19 cellular contexts compared by ENCODE assay signal in genomic region chr12:107544947-107545346, GRCh38.
DNase-seq lines count a peak whose midpoint lies in the region; FAIRE-seq and TF ChIP-seq lines count a peak whose summit lies in the region.
"Had no signal": no experiment of that assay in that cellular context is flagged by ENCODE, and none has a peak within 500 bp of the region (broad histone marks: within the 10 kb centered on the region; RNA-seq: fewer than 3 reads in every experiment).

No MANE protein-coding gene starts in this region.

- H3K4me3 ChIP-seq in AG10803 (ENCODE audit: low read length): no peak overlapping the region
- H3K4me3 ChIP-seq in MG63: no peak overlapping the region
- peak overlapping the region in 1 of 4 experiments; percentile 18 for H3K4me3 ChIP-seq in fibroblast of lung (replicated peaks in 1 of 4; ENCODE audit: control extremely low read depth in 1 of 4, insufficient read depth in 1 of 4, low read depth in 3 of 4, low read length in 4 of 4)
- H3K4me3 ChIP-seq in breast epithelium: no peak overlapping the region
- H3K4me3 ChIP-seq: A549 had no signal

- DNase-seq in AG10803 (ENCODE audit: low read depth) (peak; percentile 73), MG63 (peak; percentile 43), fibroblast of lung (ENCODE audit: low read depth in 2 of 2) (peak; percentile 11 to 14), midbrain (lab: John Stamatoyannopoulos, UW) (peak; percentile 6), breast epithelium (ENCODE audit: low spot score in 2 of 2) (no peak), C1 segment of cervical spinal cord (lab: John Stamatoyannopoulos, UW) (no peak), putamen (ENCODE audit: low spot score) (no peak), H54 (ENCODE audit: insufficient read length, low spot score) (no peak)
- DNase-seq: AML-193; Caco-2; CD4-positive, CD25-positive, alpha-beta regulatory T cell; EL; NCI-H187 treated with DMSO at 0.1 percent for 48 hours; NCI-H526 treated with DMSO at 0.1 percent for 48 hours; NK-92 treated with Interleukin-12 subunit alpha and Interleukin-12 subunit beta, amount 100 ng/mL, for 24 hours; SIG-M5 had no signal

- no peaks in the 10 kb centered on the region for H3K4me1 ChIP-seq in fibroblast of lung (ENCODE audit: control insufficient read depth, extremely low read depth, insufficient read depth, low read length)
- H3K4me1 ChIP-seq in breast epithelium: no peaks in the 10 kb centered on the region
- H3K4me1 ChIP-seq: A549, Caco-2 had no signal

- H3K36me3 ChIP-seq in MG63 (no peaks in the 10 kb centered on the region), fibroblast of lung (ENCODE audit: control insufficient read depth, insufficient read depth, low read length) (no peaks in the 10 kb centered on the region), breast epithelium (no peaks in the 10 kb centered on the region)

- no peak for FAIRE-seq in H54 (lab: Jason Lieb, UNC)
- FAIRE-seq: A549, HTR-8/SVneo had no signal

- H3K27ac ChIP-seq in fibroblast of lung (ENCODE audit: insufficient read depth, low read length): no peak overlapping the region
- peak overlapping the region in 1 of 2 donors; percentile 43 for H3K27ac ChIP-seq in breast epithelium
- H3K27ac ChIP-seq: A549, HL-60 had no signal

- no peak overlapping the region for H2AFZ ChIP-seq in fibroblast of lung (ENCODE audit: low read length)

- no peaks in the 10 kb centered on the region for H3K79me2 ChIP-seq in fibroblast of lung (ENCODE audit: control insufficient read depth, insufficient read depth, low read length)

- H3K9me3 ChIP-seq in MG63: no peaks in the 10 kb centered on the region
- H3K9me3 ChIP-seq in fibroblast of lung (ENCODE audit: control insufficient read depth, insufficient read depth, low read depth, low read length): no peaks in the 10 kb centered on the region
- H3K9me3 ChIP-seq in breast epithelium: no peaks in the 10 kb centered on the region
- H3K9me3 ChIP-seq: Caco-2 had no signal

- peak overlapping the region; percentile 5 for H3K4me2 ChIP-seq in fibroblast of lung (ENCODE audit: extremely low read depth, insufficient read depth, low read length)
- H3K4me2 ChIP-seq: A549 had no signal

- intact Hi-C loops in breast epithelium (cut with DNase I; ENCODE audit: low total_unique reads): no loop called here

- H3K9ac ChIP-seq in fibroblast of lung (ENCODE audit: insufficient read depth, low read length): no peak overlapping the region

- no peaks in the 10 kb centered on the region for H4K20me1 ChIP-seq in fibroblast of lung (ENCODE audit: control insufficient read depth, extremely low read depth, insufficient read depth, low read length)

- TF ChIP-seq CTCF in AG10803 (conservative IDR thresholded peaks at IDR 0.05; ENCODE audit: low read length) (no peak), fibroblast of lung (conservative IDR thresholded peaks at IDR 0.05 in 1 of 2, IDR thresholded peaks at IDR 0.05 in 1 of 2; ENCODE audit: low read depth in 1 of 2, low read length in 2 of 2) (no peak), breast epithelium (IDR thresholded peaks at IDR 0.05) (no peak)

- no peaks in the 10 kb centered on the region for H3K27me3 ChIP-seq in MG63
- H3K27me3 ChIP-seq in fibroblast of lung (ENCODE audit: control insufficient read depth, insufficient read depth, low read length): no peaks in the 10 kb centered on the region
- H3K27me3 ChIP-seq in breast epithelium: no peaks in the 10 kb centered on the region

- TF ChIP-seq POLR2A in breast epithelium (IDR thresholded peaks at IDR 0.05): no peak
- no peak for TF ChIP-seq POLR2A in H54 (IDR thresholded peaks at IDR 0.05; ENCODE audit: low read depth, low read length)

Comparison
In these comparisons a context has a peak if more than half of its experiments do, and no peak if none do; other contexts are left out.
1. DNase-seq: peak in AG10803 (single experiment), MG63 (single experiment), fibroblast of lung (2 of 2) and midbrain (single experiment); none in breast epithelium (0 of 2), C1 segment of cervical spinal cord (0 of 14), putamen (single experiment) and H54 (single experiment).